18 cellular contexts compared by ENCODE assay signal in genomic region chr1:235375919-235376600, GRCh38. TPM values are rescaled to one million over a fixed set of nuclear protein-coding genes. Genes with fewer than 3 reads are reported as not detected.
DNase-seq lines count a peak whose midpoint lies in the region; ATAC-seq and TF ChIP-seq lines count a peak whose summit lies in the region.
"Had no signal": no experiment of that assay in that cellular context is flagged by ENCODE, and none has a peak within 500 bp of the region (broad histone marks: within the 10 kb centered on the region; RNA-seq: fewer than 3 reads in every experiment).

No MANE protein-coding gene starts in this region.

- intact Hi-C loops in Panc1 (cut with micrococcal nuclease; ENCODE audit: unreplicated experiment) = no loop called here

- H3K36me3 ChIP-seq in CD4-positive, CD25-positive, alpha-beta regulatory T cell (ENCODE audit: control insufficient read depth, insufficient read depth, low read length) = peaks cover 14% of the 10 kb centered on the region
- H3K36me3 ChIP-seq in Panc1 (ENCODE audit: control insufficient read depth, insufficient read depth, low read length) = peaks cover 8% of the 10 kb centered on the region
- H3K36me3 ChIP-seq in SK-N-SH (replicated peaks in 1 of 2; ENCODE audit: control insufficient read depth in 1 of 2, insufficient read depth in 2 of 2, low read length in 1 of 2) = peaks cover 10 to 26% of the 10 kb centered on the region in 2 experiments

- H3F3A ChIP-seq in SK-N-SH (replicated peaks; ENCODE audit: insufficient read depth) = peaks cover 5% of the 10 kb centered on the region

- H3K27me3 ChIP-seq in CD4-positive, CD25-positive, alpha-beta regulatory T cell (ENCODE audit: control insufficient read depth, insufficient read depth, low read length) = no peaks in the 10 kb centered on the region
- H3K27me3 ChIP-seq in Panc1 (ENCODE audit: control insufficient read depth, insufficient read depth, low read length) = no peaks in the 10 kb centered on the region
- H3K27me3 ChIP-seq in SK-N-SH (ENCODE audit: insufficient read depth) = no peaks in the 10 kb centered on the region
- H3K27me3 ChIP-seq: SJSA1 had no signal

- no peaks in the 10 kb centered on the region for H4K20me1 ChIP-seq in SK-N-SH (ENCODE audit: insufficient read depth)

- peak overlapping the region in 1 of 4 donors; percentile 1 for H3K4me3 Mint-ChIP-seq in CD4-positive, CD25-positive, alpha-beta regulatory T cell
- no peak overlapping the region for H3K4me3 Mint-ChIP-seq in chondrocyte (ENCODE audit: unreplicated experiment)
- H3K4me3 Mint-ChIP-seq: CD8-positive, alpha-beta T cell had no signal

- DNase-seq in CD4-positive, CD25-positive, alpha-beta regulatory T cell = no peak
- DNase-seq in D341Med (ENCODE audit: low spot score) (peak; percentile 75), Panc1 (ENCODE audit: low read depth, low spot score) (no peak), chondrocyte (ENCODE audit: low spot score) (no peak), hepatic stellate cell (ENCODE audit: low spot score) (no peak), SK-N-SH (no peak), islet precursor cell (no peak)
- DNase-seq: CD8-positive, alpha-beta T cell; H7; KBM-7; NCI-H1092; NCI-H146; NCI-H2029; NCI-H2227 treated with DMSO at 0.1 percent for 48 hours; NCI-H510A; NCI-H774 had no signal

- BruUV-seq in Panc1 (replicated peaks; lab: Mats Ljungman, UMichigan) = TSS peak; percentile 31

- peaks cover 0 to 2% (median 0%) of the 10 kb centered on the region in 7 donors for H3K9me3 Mint-ChIP-seq in CD4-positive, CD25-positive, alpha-beta regulatory T cell
- no peaks in the 10 kb centered on the region for H3K9me3 Mint-ChIP-seq in chondrocyte (ENCODE audit: low read depth)
- H3K9me3 Mint-ChIP-seq: CD8-positive, alpha-beta T cell had no signal

- no peaks in the 10 kb centered on the region for H3K9me3 ChIP-seq in CD4-positive, CD25-positive, alpha-beta regulatory T cell (ENCODE audit: control insufficient read depth in 2 of 2, low read length in 2 of 2)
- H3K9me3 ChIP-seq in Panc1 (ENCODE audit: control insufficient read depth, insufficient read depth, low read depth, low read length) (no peaks in the 10 kb centered on the region), SK-N-SH (no peaks in the 10 kb centered on the region)
- H3K9me3 ChIP-seq: SJSA1 had no signal

- H3K79me2 ChIP-seq in SK-N-SH (ENCODE audit: insufficient read depth) = peaks cover 87% of the 10 kb centered on the region

- peak overlapping the region; percentile 39 to 89 (median 69) for H3K27ac Mint-ChIP-seq in CD4-positive, CD25-positive, alpha-beta regulatory T cell
- peak overlapping the region; percentile 1 for H3K27ac Mint-ChIP-seq in chondrocyte (ENCODE audit: unreplicated experiment)
- H3K27ac Mint-ChIP-seq: CD8-positive, alpha-beta T cell had no signal

- peaks cover 36% of the 10 kb centered on the region for H3K36me3 Mint-ChIP-seq in CD4-positive, CD25-positive, alpha-beta regulatory T cell
- peaks cover 5% of the 10 kb centered on the region for H3K36me3 Mint-ChIP-seq in chondrocyte (ENCODE audit: low read depth)

- no peak overlapping the region for H2AFZ ChIP-seq in SK-N-SH (ENCODE audit: low read depth)

- in situ Hi-C loops in Panc1 (cut with HindIII; ENCODE audit: low pct_unique_long_range_greater_than_20kb, low sequenced_read_pairs) = no loop called here

- no peaks in the 10 kb centered on the region for H3K4me1 ChIP-seq in CD4-positive, CD25-positive, alpha-beta regulatory T cell (ENCODE audit: control insufficient read depth, insufficient read depth, low read length, poor library complexity, severe bottlenecking)
- H3K4me1 ChIP-seq in Panc1 (ENCODE audit: control insufficient read depth, insufficient read depth, low read length) = peaks cover 2% of the 10 kb centered on the region; the same call in 1 of the 2 replicates
- H3K4me1 ChIP-seq in SK-N-SH (ENCODE audit: control insufficient read depth in 1 of 2, insufficient read depth in 2 of 2, low read depth in 1 of 2, low read length in 1 of 2) = no peaks in the 10 kb centered on the region
- H3K4me1 ChIP-seq: SJSA1 had no signal

- no peak overlapping the region for H3K4me2 ChIP-seq in SK-N-SH

- H3K27ac ChIP-seq in CD4-positive, CD25-positive, alpha-beta regulatory T cell (ENCODE audit: insufficient read depth, low read length, poor library complexity, severe bottlenecking) = no peak overlapping the region
- H3K27ac ChIP-seq in Panc1 (ENCODE audit: low read length) (peak overlapping the region; percentile 49), SK-N-SH (ENCODE audit: low read depth in 2 of 2, low read length in 1 of 2) (no peak overlapping the region)
- H3K27ac ChIP-seq: SJSA1 had no signal

- no peak overlapping the region for H3K9ac ChIP-seq in SK-N-SH

- no peak overlapping the region for H3K4me3 ChIP-seq in CD4-positive, CD25-positive, alpha-beta regulatory T cell (ENCODE audit: low read depth, low read length)
- H3K4me3 ChIP-seq in Panc1 (ENCODE audit: low read depth in 2 of 2, low read length in 2 of 2) = no peak overlapping the region
- no peak overlapping the region for H3K4me3 ChIP-seq in SK-N-SH (ENCODE audit: low read depth in 2 of 2, low read length in 1 of 2)
- H3K4me3 ChIP-seq: SJSA1 had no signal

- CTCF ChIA-PET in Panc1 (lab: Charles Lee) = no interaction called here
- CTCF ChIA-PET in SK-N-SH (lab: Yijun Ruan, JAX) = interaction anchor here (3.1 kb wide), 1 partner anchor 40 kb away, joined by 13 read pairs; no protein-coding TSS in a partner anchor

- TF ChIP-seq EP300 in SK-N-SH (IDR thresholded peaks at IDR 0.05; ENCODE audit: borderline replicate concordance in 1 of 2, low read depth in 1 of 2, low read length in 1 of 2) = no peak

- TF ChIP-seq RAD21 in SK-N-SH (IDR thresholded peaks at IDR 0.05; ENCODE audit: low read length) = no peak

- TF ChIP-seq CTCF in Panc1 (IDR thresholded peaks at IDR 0.05) = no peak
- TF ChIP-seq CTCF in chondrocyte (IDR thresholded peaks at IDR 0.05) = no peak
- TF ChIP-seq CTCF in SK-N-SH (IDR thresholded peaks at IDR 0.05) = no peak

- WGBS in SK-N-SH (ENCODE audit: low lambda C conversion rate) = 98% methylated on average over 6 of the region's 6 CpGs

- POLR2A ChIA-PET in Panc1 (lab: Charles Lee) = no interaction called here
- POLR2A ChIA-PET in SK-N-SH (lab: Yijun Ruan, JAX) = no interaction called here

- peaks cover 8% of the 10 kb centered on the region for H3K27me3 Mint-ChIP-seq in CD4-positive, CD25-positive, alpha-beta regulatory T cell
- no peaks in the 10 kb centered on the region for H3K27me3 Mint-ChIP-seq in chondrocyte (ENCODE audit: low read depth)

- H3K4me1 Mint-ChIP-seq in CD4-positive, CD25-positive, alpha-beta regulatory T cell = peaks cover 10 to 23% (median 14%) of the 10 kb centered on the region in 4 donors
- H3K4me1 Mint-ChIP-seq in chondrocyte (ENCODE audit: low read depth) = no peaks in the 10 kb centered on the region

- no peak for ATAC-seq in CD4-positive, CD25-positive, alpha-beta regulatory T cell (ENCODE audit: low read depth in 2 of 2)
- ATAC-seq in Panc1 = no peak
- ATAC-seq: CD8-positive, alpha-beta T cell; HepG2 had no signal

- H3K9me2 ChIP-seq in SK-N-SH = no peaks in the 10 kb centered on the region

TF ChIP-seq in SK-N-SH, 30 proteins besides CTCF, POLR2A, EP300 and RAD21 (continues in another document):
- TF ChIP-seq GABPA (IDR thresholded peaks at IDR 0.05; ENCODE audit: low read depth) (no peak), TEAD4 (IDR thresholded peaks at IDR 0.05; ENCODE audit: borderline replicate concordance, insufficient read depth) (no peak), TCF12 (IDR thresholded peaks at IDR 0.05) (no peak), JUND (IDR thresholded peaks at IDR 0.05) (no peak), RFX5 (IDR thresholded peaks at IDR 0.05; ENCODE audit: low read length) (no peak), FOXJ3 (CRISPR knock-in tag; IDR thresholded peaks at IDR 0.05) (no peak), FOSL2 (IDR thresholded peaks at IDR 0.05; ENCODE audit: borderline replicate concordance, low read depth) (no peak), TAF1 (IDR thresholded peaks at IDR 0.05; ENCODE audit: borderline replicate concordance, low read depth, low read length) (no peak), GATA2 (CRISPR knock-in tag; IDR thresholded peaks at IDR 0.05) (no peak), ELF1 (IDR thresholded peaks at IDR 0.05) (no peak), CHD2 (IDR thresholded peaks at IDR 0.05; ENCODE audit: low read length, partially characterized antibody) (no peak)

RNA-seq across cellular contexts. Expression of gene TBCE, which starts 8.8 kb away (rescaled TPM):
- 19.7 TPM for total RNA-seq in CD4-positive, CD25-positive, alpha-beta regulatory T cell
- 10 to 100 TPM; 13.9 to 21.4 (median 19.1) TPM for polyA plus RNA-seq in CD4-positive, CD25-positive, alpha-beta regulatory T cell
- total RNA-seq in Panc1 (2021; ENCODE audit: unreplicated experiment) = 72.0 TPM
- polyA plus RNA-seq in Panc1 (2012; ENCODE audit: insufficient read length) = 56.0 TPM
- total RNA-seq in chondrocyte = 16.6 to 23.3 TPM (median 23.2 TPM) in 3 replicates
- polyA plus RNA-seq in SK-N-SH (2012; rRNA removed) = 18.3 and 26.2 TPM in 2 replicates
- polyA plus RNA-seq in SK-N-SH (2012; cell fraction: cytosol; rRNA removed) = 24.7 and 29.8 TPM in 2 replicates
- 24.9 and 42.8 TPM in 2 replicates for polyA plus RNA-seq in SK-N-SH (2012; cell fraction: nucleus; rRNA removed)

RNA-seq across cellular contexts. Expression of gene GGPS1, which starts 47.7 kb away (rescaled TPM):
- 30.8 TPM for total RNA-seq in CD4-positive, CD25-positive, alpha-beta regulatory T cell
- polyA plus RNA-seq in CD4-positive, CD25-positive, alpha-beta regulatory T cell = 10 to 100 TPM; 60.2 to 82.0 (median 78.4) TPM
- total RNA-seq in Panc1 (2021; ENCODE audit: unreplicated experiment) (60.6 TPM), chondrocyte (39.1 to 44.5 TPM (median 39.4 TPM) in 3 replicates)
- polyA plus RNA-seq in Panc1 (2012; ENCODE audit: insufficient read length) = 35.4 TPM
- polyA plus RNA-seq in SK-N-SH (2012; rRNA removed) = 15.7 and 18.5 TPM in 2 replicates
- 25.2 and 28.2 TPM in 2 replicates for polyA plus RNA-seq in SK-N-SH (2012; cell fraction: cytosol; rRNA removed)
- polyA plus RNA-seq in SK-N-SH (2012; cell fraction: nucleus; rRNA removed) = 7.8 and 10.6 TPM in 2 replicates

RNA-seq across cellular contexts. Expression of gene ARID4B, which starts 48.1 kb away (rescaled TPM):
- 192 TPM for total RNA-seq in CD4-positive, CD25-positive, alpha-beta regulatory T cell
- polyA plus RNA-seq in CD4-positive, CD25-positive, alpha-beta regulatory T cell = 10 to 100 TPM; 52.6 to 63.4 (median 56.1) TPM
- 37.5 TPM for total RNA-seq in Panc1 (2021; ENCODE audit: unreplicated experiment)
- 17.7 TPM for polyA plus RNA-seq in Panc1 (2012; ENCODE audit: insufficient read length)
- total RNA-seq in chondrocyte = 26.5 to 33.5 TPM (median 26.5 TPM) in 3 replicates
- 4.4 and 5.6 TPM in 2 replicates for polyA plus RNA-seq in SK-N-SH (2012; rRNA removed)
- polyA plus RNA-seq in SK-N-SH (2012; cell fraction: cytosol; rRNA removed) = 6.0 and 6.9 TPM in 2 replicates
- polyA plus RNA-seq in SK-N-SH (2012; cell fraction: nucleus; rRNA removed) = 9.3 and 14.3 TPM in 2 replicates
